1 cellular context compared by ENCODE assay signal in genomic region chr2:98704499-98705332, GRCh38.
TF ChIP-seq lines count a peak whose summit lies in the region.

No MANE protein-coding gene starts in this region.

TF ChIP-seq in HepG2, 621 proteins besides CTCF, POLR2A, EP300 and RAD21 (continued from another document and continues in another):
- TF ChIP-seq ZKSCAN5 (CRISPR knock-in tag; IDR thresholded peaks at IDR 0.05): no peak
- peak; percentile 96 for TF ChIP-seq ARID3A (IDR thresholded peaks at IDR 0.05; ENCODE audit: low read depth, low read length)
- peak; percentile 83 for TF ChIP-seq RXRB (CRISPR knock-in tag; IDR thresholded peaks at IDR 0.05; ENCODE audit: borderline replicate concordance)
- TF ChIP-seq ZNF232 (CRISPR knock-in tag; IDR thresholded peaks at IDR 0.05; ENCODE audit: borderline replicate concordance): no peak
- TF ChIP-seq SIN3A (IDR thresholded peaks at IDR 0.05; ENCODE audit: borderline replicate concordance, low read depth, low read length): peak; percentile 55; the same call in 1 of the 2 replicates
- 0 out of 4 replicates have a peak, but pooled peaks of 1 of the 2 experiments have one; percentile 6 for TF ChIP-seq MAFK (conservative IDR thresholded peaks at IDR 0.05 in 1 of 2, IDR thresholded peaks at IDR 0.05 in 1 of 2; ENCODE audit: low read length in 2 of 2)
- peak; percentile 92 for TF ChIP-seq HNF4A (CRISPR knock-in tag; IDR thresholded peaks at IDR 0.05)
- TF ChIP-seq BHLHE40 (IDR thresholded peaks at IDR 0.05; ENCODE audit: low read length): 0 out of 2 replicates have a peak, but pooled peaks have one; percentile 29
- 0 out of 2 replicates have a peak, but pooled peaks have one; percentile 33 for TF ChIP-seq HIC2 (CRISPR knock-in tag; IDR thresholded peaks at IDR 0.05; ENCODE audit: low read depth)
- no peak for TF ChIP-seq TAF15 (IDR thresholded peaks at IDR 0.05; ENCODE audit: low read depth, low read length, poor library complexity, severe bottlenecking)
- TF ChIP-seq ZBTB34 (CRISPR knock-in tag; IDR thresholded peaks at IDR 0.05): no peak
- peak; percentile 49 for TF ChIP-seq ZMYM4 (CRISPR knock-in tag; IDR thresholded peaks at IDR 0.05)
- TF ChIP-seq IKZF5 (CRISPR knock-in tag; IDR thresholded peaks at IDR 0.05): peak; percentile 42; the same call in 1 of the 2 replicates
- 0 out of 2 replicates have a peak, but pooled peaks have one; percentile 34 for TF ChIP-seq ZBTB39 (CRISPR knock-in tag; IDR thresholded peaks at IDR 0.05)
- TF ChIP-seq ZNF362 (CRISPR knock-in tag; IDR thresholded peaks at IDR 0.05; ENCODE audit: borderline replicate concordance): peak; percentile 47; the same call in 1 of the 2 replicates
- no peak for TF ChIP-seq NONO (IDR thresholded peaks at IDR 0.05)
- 0 out of 2 replicates have a peak, but pooled peaks have one; percentile 22 for TF ChIP-seq NONO (CRISPR knock-in tag; conservative IDR thresholded peaks at IDR 0.05)
- peak; percentile 81; the same call in 1 of the 2 replicates for TF ChIP-seq ZNF652 (CRISPR knock-in tag; IDR thresholded peaks at IDR 0.05; ENCODE audit: borderline replicate concordance, low read depth)
- TF ChIP-seq ETV6 (CRISPR knock-in tag; conservative IDR thresholded peaks at IDR 0.05): no peak
- peak; percentile 36; the same call in 1 of the 2 replicates for TF ChIP-seq PHF8 (CRISPR knock-in tag; IDR thresholded peaks at IDR 0.05)
- no peak for TF ChIP-seq WIZ (CRISPR knock-in tag; IDR thresholded peaks at IDR 0.05)
- TF ChIP-seq ZNF773 (CRISPR knock-in tag; IDR thresholded peaks at IDR 0.05; ENCODE audit: borderline replicate concordance): no peak
- TF ChIP-seq POLR2G (IDR thresholded peaks at IDR 0.05; ENCODE audit: low read depth, low read length): no peak
- no peak for TF ChIP-seq FOXP1 (IDR thresholded peaks at IDR 0.05)
- peak; percentile 83 for TF ChIP-seq FOXP1 (CRISPR knock-in tag; IDR thresholded peaks at IDR 0.05)
- TF ChIP-seq PRMT3 (CRISPR knock-in tag; IDR thresholded peaks at IDR 0.05; ENCODE audit: borderline replicate concordance, low read depth): no peak; the same call in 1 of the 2 replicates
- TF ChIP-seq ZNF543 (CRISPR knock-in tag; IDR thresholded peaks at IDR 0.05): no peak
- peak; percentile 92 for TF ChIP-seq HNF4G (IDR thresholded peaks at IDR 0.05; ENCODE audit: borderline replicate concordance, low read depth, low read length)
- no peak; the same call in 1 of the 2 replicates for TF ChIP-seq HNF4G (CRISPR knock-in tag; IDR thresholded peaks at IDR 0.05; ENCODE audit: borderline replicate concordance, low read depth)
- peak; percentile 65; the same call in 1 of the 2 replicates for TF ChIP-seq NFKBIZ (CRISPR knock-in tag; IDR thresholded peaks at IDR 0.05)
- TF ChIP-seq SAP130 (CRISPR knock-in tag; IDR thresholded peaks at IDR 0.05; ENCODE audit: low read depth): peak; percentile 85
- TF ChIP-seq ZGPAT (CRISPR knock-in tag; IDR thresholded peaks at IDR 0.05): peak; percentile 46; the same call in 1 of the 2 replicates
- no peak for TF ChIP-seq NR2C2 (CRISPR knock-in tag; IDR thresholded peaks at IDR 0.05; ENCODE audit: borderline replicate concordance)
- TF ChIP-seq SSRP1 (CRISPR knock-in tag; IDR thresholded peaks at IDR 0.05): no peak
- no peak for TF ChIP-seq AKAP8 (CRISPR knock-in tag; IDR thresholded peaks at IDR 0.05)
- TF ChIP-seq DMTF1 (CRISPR knock-in tag; IDR thresholded peaks at IDR 0.05): no peak
- TF ChIP-seq CBX5 (CRISPR knock-in tag; IDR thresholded peaks at IDR 0.05; ENCODE audit: borderline replicate concordance): peak; percentile 63; the same call in 1 of the 2 replicates
- TF ChIP-seq ZNF33A (CRISPR knock-in tag; IDR thresholded peaks at IDR 0.05; ENCODE audit: borderline replicate concordance): no peak
- no peak for TF ChIP-seq SRSF4 (IDR thresholded peaks at IDR 0.05; ENCODE audit: low read depth, low read length, poor library complexity, severe bottlenecking)
- TF ChIP-seq SIX1 (CRISPR knock-in tag; IDR thresholded peaks at IDR 0.05; ENCODE audit: borderline replicate concordance): peak; percentile 42; the same call in 1 of the 2 replicates
- no peak for TF ChIP-seq ZBTB46 (CRISPR knock-in tag; IDR thresholded peaks at IDR 0.05; ENCODE audit: borderline replicate concordance)
